Comparison of ENCODE assay signal across 1 cellular context in the genomic region with DNA sequence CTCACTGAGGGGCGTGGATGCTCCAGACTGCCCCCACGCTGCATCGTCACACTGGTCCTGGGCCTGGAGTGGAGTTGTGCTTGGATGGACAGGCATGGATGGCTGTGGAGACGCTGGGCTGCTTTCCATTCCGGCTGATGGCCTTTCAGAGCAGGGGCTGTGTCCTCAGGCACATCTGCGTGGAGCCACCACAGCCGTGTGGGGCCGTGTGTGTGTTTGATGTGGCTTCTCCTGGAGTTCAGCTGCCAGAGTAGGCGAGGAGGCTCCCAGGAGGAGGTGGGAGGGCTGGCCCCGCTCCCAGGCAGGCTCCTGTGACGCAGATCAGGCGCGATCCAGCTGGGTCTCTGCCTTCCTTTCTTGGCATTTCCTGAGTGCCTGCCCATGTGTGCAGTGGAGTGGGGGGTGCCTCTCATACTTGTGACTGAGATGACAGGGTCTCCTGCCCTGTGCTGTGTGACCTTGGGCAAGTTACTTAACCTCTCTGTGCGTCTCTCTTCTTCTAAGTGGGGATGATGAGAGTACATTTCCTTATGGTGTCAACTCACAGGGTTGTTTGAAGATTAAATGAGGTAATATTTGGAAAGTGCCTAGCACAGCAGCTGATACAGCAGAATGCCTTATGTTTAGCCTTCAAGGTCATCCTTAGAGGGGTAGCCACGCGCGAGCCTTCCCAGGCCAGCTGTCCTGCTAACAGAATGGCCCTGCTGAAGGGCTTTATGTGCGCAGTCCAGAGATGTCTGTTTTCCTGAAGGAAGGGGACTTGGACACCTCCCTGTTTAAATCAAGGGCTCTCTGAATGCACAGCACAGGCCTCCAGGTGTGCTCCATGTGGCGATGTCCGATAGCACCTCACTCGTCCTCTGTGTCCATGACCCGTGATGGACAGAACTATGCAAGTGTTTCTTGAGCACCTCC.
TF ChIP-seq lines count a peak whose summit lies in the region.

No MANE protein-coding gene starts in this region.

TF ChIP-seq in H1, 55 proteins besides CTCF, POLR2A, EP300 and RAD21:
- TF ChIP-seq NRF1 (IDR thresholded peaks at IDR 0.05; ENCODE audit: low read depth, low read length) (no peak), KDM1A (IDR thresholded peaks at IDR 0.05; ENCODE audit: borderline replicate concordance, low read length) (peak; percentile 71; the same call in 1 of the 2 replicates)
